ENCODE assay signal across 8 cellular contexts in the genomic region with DNA sequence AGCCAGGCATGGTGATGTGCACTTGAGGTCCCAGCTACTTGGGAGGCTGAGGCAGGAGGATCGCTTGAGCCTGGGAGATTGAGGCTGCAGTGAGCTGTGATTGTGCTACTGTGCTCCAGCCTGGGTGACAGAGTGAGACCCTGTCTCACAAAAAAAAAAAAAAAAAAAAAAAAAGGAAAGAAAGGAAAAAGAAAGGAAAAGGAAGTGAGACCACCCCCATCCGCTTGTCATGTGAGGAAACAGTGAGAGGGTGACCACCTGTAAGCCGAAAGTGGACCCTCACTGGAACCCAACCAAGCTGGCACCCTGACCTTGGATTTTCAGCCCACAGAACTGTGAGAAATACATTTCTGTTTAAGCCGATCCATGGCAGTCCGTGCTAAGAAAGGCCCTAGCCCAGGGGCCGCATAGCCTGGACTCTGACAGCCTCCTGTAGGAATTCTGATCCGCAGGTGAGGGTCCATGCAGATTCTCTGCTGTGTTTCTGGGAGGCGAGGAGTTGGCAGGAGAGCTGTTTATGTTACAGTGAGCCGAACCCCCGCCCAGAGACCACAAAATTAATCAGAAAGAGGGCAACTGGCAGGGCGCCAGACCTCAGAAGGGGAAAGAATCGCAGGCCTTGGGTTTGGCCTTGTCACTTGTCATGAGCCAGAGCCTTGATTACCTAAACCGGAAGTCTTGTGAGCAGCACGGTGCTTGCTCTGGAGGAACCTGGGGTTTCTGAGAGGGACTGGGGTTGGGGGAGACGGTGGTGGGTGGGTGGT. TPM values are rescaled to one million over a fixed set of nuclear protein-coding genes. Genes with fewer than 3 reads are reported as not detected.
DNase-seq lines count a peak whose midpoint lies in the region; ATAC-seq, FAIRE-seq and TF ChIP-seq lines count a peak whose summit lies in the region.

No MANE protein-coding gene starts in this region.

- TF ChIP-seq CTCF in osteoblast (IDR thresholded peaks at IDR 0.05; ENCODE audit: extremely low read depth, low read depth, low read length) (no peak), thoracic aorta (IDR thresholded peaks at IDR 0.05) (no peak)

- H2AFZ ChIP-seq in osteoblast (ENCODE audit: low read length) = peak overlapping the region; percentile 82

- H3K4me2 ChIP-seq in osteoblast (ENCODE audit: insufficient read depth, low read length) = peak overlapping the region; percentile 98

- H3K79me2 ChIP-seq in osteoblast (ENCODE audit: insufficient read depth, low read length) = peaks cover 30% of the 10 kb centered on the region

- H3K9me3 ChIP-seq in osteoblast (ENCODE audit: low read depth, low read length) (no peaks in the 10 kb centered on the region), thoracic aorta (no peaks in the 10 kb centered on the region)

- ATAC-seq in GM19351 (IDR thresholded peaks at IDR 0.05; ENCODE audit: unreplicated experiment) = peak; percentile 76
- ATAC-seq in thoracic aorta (ENCODE audit: insufficient number of reproducible peaks, low FRiP score, low read depth) = peak; percentile 12

- FAIRE-seq in frontal cortex (lab: Jason Lieb, UNC) = no peak

- H4K20me1 ChIP-seq in osteoblast (ENCODE audit: insufficient read depth, low read length) = peaks cover 31% of the 10 kb centered on the region

- H3K27me3 ChIP-seq in osteoblast (ENCODE audit: insufficient read depth, low read length) (no peaks in the 10 kb centered on the region), thoracic aorta (replicated peaks; ENCODE audit: insufficient read depth) (no peaks in the 10 kb centered on the region)

- peak overlapping the region; percentile 75 for H3K27ac ChIP-seq in osteoblast (ENCODE audit: low read depth, low read length)
- peak overlapping the region; percentile 80 to 83 for H3K27ac ChIP-seq in thoracic aorta

- DNase-seq in AG08395 (ENCODE audit: low spot score) (peak; percentile 78), HuH-7 (ENCODE audit: low spot score) (peak; percentile 66), SHP77 treated with DMSO at 0.1 percent for 48 hours (lab: John Stamatoyannopoulos, UW) (peak; percentile 4), frontal cortex (ENCODE audit: low spot score in 2 of 2) (peak; percentile 46 to 60), osteoblast (ENCODE audit: insufficient read length, low spot score, missing footprints) (peak; percentile 96), thoracic aorta (ENCODE audit: low spot score) (peak; percentile 28)
- peak; percentile 97 for DNase-seq in activated effector memory CD4-positive, alpha-beta T cell treated with anti-CD3 and anti-CD28 coated beads, Interleukin-2, amount 50 U/mL, for 16 hours

- peak overlapping the region; percentile 93 for H3K4me3 ChIP-seq in osteoblast (ENCODE audit: insufficient read depth, low read length)
- H3K4me3 ChIP-seq in thoracic aorta = peak overlapping the region; percentile 82

- peaks cover 12% of the 10 kb centered on the region for H3K36me3 ChIP-seq in osteoblast (ENCODE audit: insufficient read depth, low read length)
- H3K36me3 ChIP-seq in thoracic aorta = peaks cover 13% of the 10 kb centered on the region

- H3K4me1 ChIP-seq in osteoblast (ENCODE audit: insufficient read depth, low read length) = peaks cover 11% of the 10 kb centered on the region
- H3K4me1 ChIP-seq in thoracic aorta (ENCODE audit: control insufficient read depth in 1 of 2, low read depth in 2 of 2) = peaks cover 4 to 37% of the 10 kb centered on the region in 2 donors

RNA-seq across cellular contexts. Expression of a gene that starts 0.9 kb away (rescaled TPM):
- total RNA-seq in frontal cortex (3.7 TPM), osteoblast (15.9 and 19.4 TPM in 2 replicates), thoracic aorta (10 to 100 TPM; 22.2 to 51.8 TPM)

RNA-seq across cellular contexts. Expression of a gene that starts 1.0 kb away (rescaled TPM):
- 9.8 TPM for total RNA-seq in frontal cortex
- 12.7 and 17.4 TPM in 2 replicates for total RNA-seq in osteoblast
- total RNA-seq in thoracic aorta = 10 to 100 TPM; 41.1 to 69.2 TPM

RNA-seq across cellular contexts. Expression of a gene that starts 41.5 kb away (rescaled TPM):
- total RNA-seq in frontal cortex = 12.2 TPM
- 134 and 143 TPM in 2 replicates for total RNA-seq in osteoblast
- 100 to 1,000 TPM; 150 to 174 TPM for total RNA-seq in thoracic aorta

RNA-seq across cellular contexts. Expression of a gene that starts 49.4 kb away (rescaled TPM):
- total RNA-seq in frontal cortex = 0.41 TPM
- not detected in 2 replicates for total RNA-seq in osteoblast
- not detected for total RNA-seq in thoracic aorta

Comparison
In these comparisons a context has a peak if more than half of its experiments do, and no peak if none do; other contexts are left out.
1. Peak in every context shown above with its lines: DNase-seq, ATAC-seq, H3K4me3 ChIP-seq and H3K27ac ChIP-seq.
2. DNase-seq: peak in every context shown above with its lines; median percentile 97 in activated effector memory CD4-positive, alpha-beta T cell treated with anti-CD3 and anti-CD28 coated beads, Interleukin-2, amount 50 U/mL, for 16 hours; 96 in osteoblast; 78 in AG08395; 66 in HuH-7; 53 in frontal cortex; 28 in thoracic aorta; 4 in SHP77 treated with DMSO at 0.1 percent for 48 hours.
3. RNA of a gene that starts 41.5 kb away (total RNA-seq): 150 to 174 TPM in thoracic aorta and 134 to 143 TPM in osteoblast; 12.2 TPM in frontal cortex (single experiment); every median in the first group is over 10 times any median in the second.